In genomic region chr12:68832504-68832867, GRCh38 we compare ENCODE assay signal across 21 cellular contexts. TPM values are rescaled to one million over a fixed set of nuclear protein-coding genes. Genes with fewer than 3 reads are reported as not detected.
A peak's percentile ranks its signal among the peaks of the same experiment; 100 is the strongest.
DNase-seq lines count a peak whose midpoint lies in the region; ATAC-seq and TF ChIP-seq lines count a peak whose summit lies in the region.
"Had no signal": no experiment of that assay in that cellular context is flagged by ENCODE, and none has a peak within 500 bp of the region (broad histone marks: within the 10 kb centered on the region; RNA-seq: fewer than 3 reads in every experiment).

No MANE protein-coding gene starts in this region.

- 0 out of 2 replicates have a peak, but pooled peaks cover 4% of the 10 kb centered on the region for H3K9me1 ChIP-seq in IMR-90 (ENCODE audit: insufficient read depth, low read length)

- H3K9ac ChIP-seq in IMR-90 (ENCODE audit: low read depth, low read length), result no peak overlapping the region
- H3K9ac ChIP-seq: SK-N-SH had no signal

- in situ Hi-C loops in IMR-90 (cut with MboI; ENCODE audit: low sequenced_read_pairs), result loop anchor here (25.0 kb wide), 1 partner anchor 755 kb away; the partner anchor contains the start of gene CCT2

- no peak overlapping the region for H3K18ac ChIP-seq in IMR-90 (ENCODE audit: low read depth, low read length)

- H4K5ac ChIP-seq in IMR-90 (ENCODE audit: low read depth, low read length), result no peak overlapping the region

- CTCF ChIA-PET in IMR-90 (lab: Yijun Ruan, JAX), result interaction anchor here (0.6 kb wide), 1 partner anchor 20 kb away, joined by 4 read pairs; no protein-coding TSS in a partner anchor

- TF ChIP-seq RAD21 in IMR-90 (IDR thresholded peaks at IDR 0.05; ENCODE audit: low read length), result no peak

- no peak for TF ChIP-seq CTCF in IMR-90 (conservative IDR thresholded peaks at IDR 0.05; ENCODE audit: low read depth, low read length)

- no peak overlapping the region for H3K27ac ChIP-seq in IMR-90 (ENCODE audit: insufficient read depth, low read length)
- H3K27ac ChIP-seq: PC-9 had no signal

- 100% methylated on average over 3 of the region's 4 CpGs; no CpG with 5 or more reads in 1 of the 2 experiments for WGBS in IMR-90 (ENCODE audit: extremely low coverage in 2 of 2, insufficient read length in 1 of 2), 2 experiments

- peaks cover 2% of the 10 kb centered on the region for H3K4me1 ChIP-seq in IMR-90 (ENCODE audit: control insufficient read depth, insufficient read depth, low read length)

- peaks cover 55% of the 10 kb centered on the region for H3K36me3 ChIP-seq in IMR-90 (ENCODE audit: control insufficient read depth, insufficient read depth, low read length)

- H2BK20ac ChIP-seq in IMR-90 (ENCODE audit: low read depth, low read length), result no peak overlapping the region

- intact Hi-C loops in IMR-90 (cut with micrococcal nuclease), result no loop called here

- H2AK9ac ChIP-seq in IMR-90 (replicated peaks; ENCODE audit: low read depth, low read length, poor library complexity), result no peak overlapping the region

- H3K14ac ChIP-seq in IMR-90 (replicated peaks; ENCODE audit: low read depth, low read length), result no peak overlapping the region

- no peak overlapping the region for H4K8ac ChIP-seq in IMR-90 (ENCODE audit: low read depth in 2 of 2, low read length in 2 of 2)

- H2BK5ac ChIP-seq in IMR-90 (ENCODE audit: low read depth, low read length, poor library complexity, severe bottlenecking), result no peak overlapping the region

- POLR2A ChIA-PET in IMR-90 (lab: Charles Lee; ENCODE audit: unreplicated experiment), result no interaction called here

- no peak overlapping the region for H2BK15ac ChIP-seq in IMR-90 (ENCODE audit: low read depth, low read length)

- BruUV-seq in IMR-90 (replicated peaks; lab: Mats Ljungman, UMichigan), result no TSS peak

- H3K23ac ChIP-seq in IMR-90 (ENCODE audit: low read depth, low read length), result no peak overlapping the region

- no peak overlapping the region for H2AFZ ChIP-seq in IMR-90 (replicated peaks; ENCODE audit: low read length, poor library complexity)
- H2AFZ ChIP-seq: PC-9 had no signal

- DNase-seq in NCI-H345 (lab: John Stamatoyannopoulos, UW) (peak; percentile 20), NCI-H345 treated with DMSO at 0.1 percent for 48 hours (lab: John Stamatoyannopoulos, UW; ENCODE audit: unreplicated experiment) (no peak), IMR-90 (no peak), NCI-H69 (lab: John Stamatoyannopoulos, UW) (peak; percentile 37), SKM-1 treated with dmso at 0.1 percent for 144 hours (lab: John Stamatoyannopoulos, UW; ENCODE audit: unreplicated experiment) (no peak), cerebellum (ENCODE audit: low spot score) (no peak)
- DNase-seq: BE2C; CD4-positive, CD25-positive, alpha-beta regulatory T cell; COR-L47; DND-41; H9; Kasumi-1; NCI-H1092; NCI-H2081 treated with DMSO at 0.1 percent for 48 hours; NCI-H446 treated with DMSO at 0.1 percent for 48 hours; NCI-H526 treated with DMSO at 0.1 percent for 48 hours; PC-9; RPMI8226; SHP77 treated with DMSO at 0.1 percent for 48 hours; SK-N-SH had no signal

- no peak for TF ChIP-seq POLR2A in IMR-90 (IDR thresholded peaks at IDR 0.05; ENCODE audit: low read depth, low read length)

- H2BK120ac ChIP-seq in IMR-90 (ENCODE audit: low read depth, low read length), result no peak overlapping the region

- H3K4ac ChIP-seq in IMR-90 (ENCODE audit: low read depth, low read length), result no peak overlapping the region

- H4K91ac ChIP-seq in IMR-90 (ENCODE audit: insufficient read depth, low read depth, low read length), result no peak overlapping the region

- dilution Hi-C loops in IMR-90 (cut with HindIII; ENCODE audit: low sequenced_read_pairs, unreplicated experiment), result no loop called here

- H3K79me1 ChIP-seq in IMR-90 (ENCODE audit: low read depth in 1 of 2, low read length in 2 of 2), result peaks cover 20 to 35% of the 10 kb centered on the region in 2 experiments

- no peaks in the 10 kb centered on the region for H3K27me3 ChIP-seq in IMR-90 (ENCODE audit: control insufficient read depth, insufficient read depth, low read length)
- H3K27me3 ChIP-seq: BE2C had no signal

- H3K4me2 ChIP-seq in IMR-90 (ENCODE audit: low read depth, low read length), result no peak overlapping the region
- H3K4me2 ChIP-seq: PC-9, SK-N-SH had no signal

- no peak overlapping the region for H3K4me3 ChIP-seq in IMR-90 (ENCODE audit: insufficient read depth, low read depth, low read length)
- H3K4me3 ChIP-seq: PC-9 had no signal

- no peak overlapping the region for H2AK5ac ChIP-seq in IMR-90 (ENCODE audit: low read depth, low read length)

- H3K9me3 ChIP-seq in IMR-90 (ENCODE audit: control insufficient read depth, insufficient read depth, low read length), result no peaks in the 10 kb centered on the region
- H3K9me3 ChIP-seq: BE2C, SK-N-SH had no signal

- H3K56ac ChIP-seq in IMR-90 (ENCODE audit: extremely low read depth, insufficient read depth, low read length), result no peak overlapping the region

- H4K20me1 ChIP-seq in IMR-90 (ENCODE audit: insufficient read depth, low read length), result peaks cover 50% of the 10 kb centered on the region

- peak; percentile 27; the same call in 1 of the 2 replicates for ATAC-seq in IMR-90 (ENCODE audit: low read depth)
- no peak for ATAC-seq in HG02981 (IDR thresholded peaks at IDR 0.05; ENCODE audit: unreplicated experiment)

TF ChIP-seq in IMR-90, 13 proteins besides CTCF, POLR2A, EP300 and RAD21:
- TF ChIP-seq USF2 (IDR thresholded peaks at IDR 0.05; ENCODE audit: low read depth, low read length) (no peak), FOS (IDR thresholded peaks at IDR 0.05; ENCODE audit: low read depth, low read length) (no peak), CEBPB (IDR thresholded peaks at IDR 0.05; ENCODE audit: low read depth, low read length) (no peak), CHD1 (IDR thresholded peaks at IDR 0.05; ENCODE audit: low read depth, low read length) (no peak), RFX5 (IDR thresholded peaks at IDR 0.05; ENCODE audit: low read depth, low read length) (no peak), ELK1 (IDR thresholded peaks at IDR 0.05; ENCODE audit: borderline replicate concordance, low read depth, low read length) (no peak), MAFK (IDR thresholded peaks at IDR 0.05; ENCODE audit: low read depth, low read length) (no peak), MXI1 (IDR thresholded peaks at IDR 0.05; ENCODE audit: borderline replicate concordance, low read depth, low read length) (no peak), MAZ (IDR thresholded peaks at IDR 0.05; ENCODE audit: borderline replicate concordance, low read depth, low read length) (no peak), NFE2L2 (IDR thresholded peaks at IDR 0.05; ENCODE audit: low read depth, low read length) (no peak), SMC3 (IDR thresholded peaks at IDR 0.05; ENCODE audit: low read depth, low read length) (no peak), BHLHE40 (IDR thresholded peaks at IDR 0.05; ENCODE audit: low read depth, low read length) (no peak)

RNA-seq across cellular contexts. Expression of gene MDM2, which starts 24.5 kb away (rescaled TPM):
- 196 and 235 TPM in 2 replicates for total RNA-seq in IMR-90 (2012; rRNA removed)
- polyA plus RNA-seq in IMR-90 (2012; rRNA removed), result 21.0 and 21.9 TPM in 2 replicates
- polyA plus RNA-seq in IMR-90 (2012; cell fraction: cytosol; rRNA removed), result 10.1 and 22.8 TPM in 2 replicates
- 11.7 and 38.6 TPM in 2 replicates for polyA plus RNA-seq in IMR-90 (2012; cell fraction: nucleus; rRNA removed; ENCODE audit: low replicate concordance)
- 60.4 TPM for total RNA-seq in cerebellum

Comparison
In these comparisons a context has a peak if more than half of its experiments do, and no peak if none do; other contexts are left out.
1. DNase-seq: peak in NCI-H345 (single experiment) and NCI-H69 (single experiment); none in NCI-H345 treated with DMSO at 0.1 percent for 48 hours (single experiment), IMR-90 (single experiment), SKM-1 treated with dmso at 0.1 percent for 144 hours (single experiment) and cerebellum (single experiment).